In the genomic region with DNA sequence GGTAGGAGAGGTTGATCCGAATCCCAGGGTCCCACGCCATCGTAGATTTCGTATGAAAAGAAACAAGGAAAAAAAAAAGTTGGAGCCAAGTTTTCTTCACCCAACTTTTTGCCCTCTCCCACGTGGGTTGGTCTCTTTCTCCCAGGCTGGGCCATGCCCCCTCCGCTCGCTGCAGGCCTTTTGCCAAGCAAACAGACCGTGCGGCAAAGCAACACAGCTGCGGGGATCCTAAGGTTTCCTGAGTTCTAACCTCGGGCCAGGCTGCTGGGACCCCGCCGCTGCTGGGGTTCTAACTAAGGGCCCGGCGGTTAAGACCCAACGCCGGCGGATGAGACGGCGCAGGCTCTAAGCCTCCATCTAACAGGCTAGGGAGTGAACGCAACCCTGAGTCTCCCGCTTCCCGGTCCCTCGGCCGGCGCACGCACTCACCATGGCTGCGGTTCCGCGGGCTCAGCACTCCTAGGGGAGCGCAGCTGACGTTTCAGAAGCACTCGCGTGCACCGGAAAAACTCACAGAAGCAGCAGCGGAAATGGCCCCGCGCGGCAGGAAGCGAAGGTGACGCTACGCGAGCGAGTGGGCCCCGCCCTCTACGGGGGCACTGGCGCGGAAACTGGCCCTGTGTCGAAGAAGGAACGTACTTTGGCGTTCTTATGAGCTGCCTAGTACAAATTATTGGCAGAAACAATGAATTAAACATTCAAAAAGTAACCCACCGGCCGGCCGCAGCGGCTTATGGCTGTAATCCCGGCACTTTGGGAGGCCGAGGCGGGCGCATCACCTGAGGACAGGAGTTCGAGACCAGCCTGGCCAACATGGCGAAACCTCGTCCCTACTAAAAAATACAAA, we compare ENCODE assay signal across 8 cellular contexts. TPM values are rescaled to one million over a fixed set of nuclear protein-coding genes. Genes with fewer than 3 reads are reported as not detected.
DNase-seq lines count a peak whose midpoint lies in the region; ATAC-seq and TF ChIP-seq lines count a peak whose summit lies in the region.

A gene (minus strand): TSS at position 503 of the 847 bp plus-strand sequence. CDS start 71 bp downstream, at position 432.

- H3K4me3 Mint-ChIP-seq in IgD-negative memory B cell: peak within 1 kb of the TSS; percentile 96 to 100 (median 96)

- peak; percentile 75 for ATAC-seq in GM21528 (IDR thresholded peaks at IDR 0.05; ENCODE audit: low FRiP score, unreplicated experiment)
- peak; percentile 93 for ATAC-seq in PC-3
- ATAC-seq in mucosa of descending colon: peak; percentile 98

- CTCF ChIA-PET in PC-3 (lab: Charles Lee): no interaction called here

- no peaks in the 10 kb centered on the region for H3K27me3 ChIP-seq in PC-3 (ENCODE audit: low read length)

- POLR2A ChIA-PET in PC-3 (lab: Charles Lee; ENCODE audit: unreplicated experiment): interaction anchor here (0.6 kb wide), 2 partner anchors 22 to 261 kb away, joined by 4 to 7 read pairs; no protein-coding TSS in a partner anchor

- peaks cover 2% of the 10 kb centered on the region for H3K36me3 Mint-ChIP-seq in IgD-negative memory B cell

- H3K27ac Mint-ChIP-seq in IgD-negative memory B cell: peak within 1 kb of the TSS; percentile 92 to 98 (median 97)

- H3K9me3 ChIP-seq in PC-3 (ENCODE audit: low read length) (no peaks in the 10 kb centered on the region), mucosa of descending colon (no peaks in the 10 kb centered on the region)

- peaks cover 13% of the 10 kb centered on the region; the same call in 1 of the 2 replicates for H3K4me1 ChIP-seq in PC-3 (ENCODE audit: insufficient read depth, low read length)
- peaks cover 8% of the 10 kb centered on the region for H3K4me1 ChIP-seq in mucosa of descending colon (ENCODE audit: low read depth)

- peaks cover 11 to 27% (median 20%) of the 10 kb centered on the region in 3 donors for H3K4me1 Mint-ChIP-seq in IgD-negative memory B cell

- no peaks in the 10 kb centered on the region for H3K9me3 Mint-ChIP-seq in IgD-negative memory B cell

- no peak for TF ChIP-seq CTCF in PC-3 (conservative IDR thresholded peaks at IDR 0.05; ENCODE audit: low read depth, low read length)
- TF ChIP-seq CTCF in epithelial cell of esophagus (IDR thresholded peaks at IDR 0.05; ENCODE audit: insufficient read depth, low read depth, low read length, missing control alignments): no peak
- TF ChIP-seq CTCF in mucosa of descending colon (IDR thresholded peaks at IDR 0.05): no peak

- intact Hi-C loops in PC-3 (cut with micrococcal nuclease) (no loop called here), mucosa of descending colon (cut with DNase I, micrococcal nuclease) (no loop called here)

- peaks cover 9% of the 10 kb centered on the region; the same call in 1 of the 2 replicates for H4K20me1 ChIP-seq in PC-3 (ENCODE audit: low read length)

- H3K4me3 ChIP-seq in PC-3 (ENCODE audit: low read length): peak within 1 kb of the TSS; percentile 94
- H3K4me3 ChIP-seq in epithelial cell of esophagus (ENCODE audit: low read length): peak within 1 kb of the TSS; percentile 82
- peak within 1 kb of the TSS; percentile 56 for H3K4me3 ChIP-seq in mucosa of descending colon

- H3K9me2 ChIP-seq in PC-3 (replicated peaks; ENCODE audit: low read length): no peaks in the 10 kb centered on the region

- DNase-seq in DMS153 (lab: John Stamatoyannopoulos, UW): peak; percentile 81
- DNase-seq in PC-3: peak; percentile 86
- peak; percentile 89 for DNase-seq in activated T-cell treated with anti-CD3 and anti-CD28 coated beads for 4 hours
- peak; percentile 94 for DNase-seq in epithelial cell of esophagus (ENCODE audit: low read depth)
- peak; percentile 94 to 96 (median 94) for DNase-seq in mucosa of descending colon
- peak; percentile 75 to 84 for DNase-seq in stimulated activated CD8-positive, alpha-beta memory T cell treated with anti-CD3 and anti-CD28 coated beads, Interleukin-4, amount 100 ng/mL, for 1 hour (ENCODE audit: low read depth in 2 of 2, low spot score in 1 of 2)

- H3K36me3 ChIP-seq in PC-3 (ENCODE audit: low read depth, low read length) (no peaks in the 10 kb centered on the region), mucosa of descending colon (ENCODE audit: low read depth) (no peaks in the 10 kb centered on the region)

- H3K27me3 Mint-ChIP-seq in IgD-negative memory B cell: no peaks in the 10 kb centered on the region

- peaks cover 57% of the 10 kb centered on the region for H3K79me2 ChIP-seq in PC-3 (ENCODE audit: low read length)

- H3K4me2 ChIP-seq in PC-3 (ENCODE audit: low read length): peak within 1 kb of the TSS; percentile 92

- peak within 1 kb of the TSS; percentile 98 for H3K9ac ChIP-seq in PC-3 (ENCODE audit: low read length)

- H2AFZ ChIP-seq in PC-3 (ENCODE audit: low read length): peak within 1 kb of the TSS; percentile 90

- H3K27ac ChIP-seq in PC-3 (ENCODE audit: low read length): peak within 1 kb of the TSS; percentile 76

- no TSS peak for BruUV-seq in PC-3 (replicated peaks; lab: Mats Ljungman, UMichigan)

- H3F3A ChIP-seq in PC-3 (ENCODE audit: low read length, unreplicated experiment): no peaks in the 10 kb centered on the region

RNA-seq across cellular contexts. Expression of the gene that starts here (rescaled TPM):
- 316 TPM for polyA plus RNA-seq in IgD-negative memory B cell
- 159 and 173 TPM in 2 replicates for total RNA-seq in PC-3 (2014; rRNA removed)
- 10 to 100 TPM; 92.4 to 98.1 (median 97.9) TPM for total RNA-seq in mucosa of descending colon

Comparison
In these comparisons a context has a peak if more than half of its experiments do, and no peak if none do; other contexts are left out.
1. Peak in every context shown above with its lines: DNase-seq, ATAC-seq, H3K4me3 ChIP-seq and H3K27ac ChIP-seq.